ENCODE assay signal across 1 cellular context in the genomic region with DNA sequence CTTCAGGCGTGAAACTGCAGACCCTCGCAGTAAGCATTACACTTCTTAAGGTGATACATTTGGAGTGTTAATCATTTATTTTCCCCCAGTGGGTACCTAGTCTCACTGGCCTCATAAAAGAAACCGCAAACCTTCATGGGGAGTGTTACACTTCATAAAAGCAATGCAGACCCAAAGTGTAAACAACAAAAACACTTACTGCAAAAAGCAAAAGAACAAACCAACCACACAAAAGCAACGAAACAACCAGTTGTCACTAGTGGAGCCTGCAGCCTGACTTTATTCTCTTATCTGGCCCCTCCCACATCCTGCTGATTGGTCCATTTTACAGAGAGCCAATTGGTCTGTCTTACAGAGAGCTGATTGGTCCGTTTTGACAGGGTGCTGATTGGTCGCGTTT.
TF ChIP-seq lines count a peak whose summit lies in the region.

No MANE protein-coding gene starts in this region.

TF ChIP-seq in HepG2, 621 proteins besides CTCF, POLR2A, EP300 and RAD21:
- TF ChIP-seq CHD4 (IDR thresholded peaks at IDR 0.05; ENCODE audit: borderline replicate concordance, low read length), result no peak
- TF ChIP-seq, protein P1, sequence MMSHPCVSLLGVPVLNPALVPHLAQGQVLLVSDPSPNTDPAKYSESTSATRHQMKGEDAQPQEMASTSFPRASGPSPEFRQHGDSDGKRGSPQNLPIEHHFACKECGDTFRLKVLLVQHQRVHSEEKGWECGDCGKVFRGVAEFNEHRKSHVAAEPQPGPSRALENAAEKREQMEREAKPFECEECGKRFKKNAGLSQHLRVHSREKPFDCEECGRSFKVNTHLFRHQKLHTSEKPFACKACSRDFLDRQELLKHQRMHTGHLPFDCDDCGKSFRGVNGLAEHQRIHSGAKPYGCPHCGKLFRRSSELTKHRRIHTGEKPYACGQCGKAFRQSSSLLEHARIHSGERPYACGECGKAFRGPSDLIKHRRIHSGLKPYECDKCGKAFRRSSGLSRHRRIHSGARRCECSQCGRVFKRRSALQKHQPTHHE (CRISPR knock-in tag; IDR thresholded peaks at IDR 0.05; ENCODE audit: borderline replicate concordance), result no peak
- TF ChIP-seq, protein P2, sequence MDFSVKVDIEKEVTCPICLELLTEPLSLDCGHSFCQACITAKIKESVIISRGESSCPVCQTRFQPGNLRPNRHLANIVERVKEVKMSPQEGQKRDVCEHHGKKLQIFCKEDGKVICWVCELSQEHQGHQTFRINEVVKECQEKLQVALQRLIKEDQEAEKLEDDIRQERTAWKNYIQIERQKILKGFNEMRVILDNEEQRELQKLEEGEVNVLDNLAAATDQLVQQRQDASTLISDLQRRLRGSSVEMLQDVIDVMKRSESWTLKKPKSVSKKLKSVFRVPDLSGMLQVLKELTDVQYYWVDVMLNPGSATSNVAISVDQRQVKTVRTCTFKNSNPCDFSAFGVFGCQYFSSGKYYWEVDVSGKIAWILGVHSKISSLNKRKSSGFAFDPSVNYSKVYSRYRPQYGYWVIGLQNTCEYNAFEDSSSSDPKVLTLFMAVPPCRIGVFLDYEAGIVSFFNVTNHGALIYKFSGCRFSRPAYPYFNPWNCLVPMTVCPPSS (IDR thresholded peaks at IDR 0.05), result no peak
- no peak for TF ChIP-seq ZKSCAN8 (CRISPR knock-in tag; IDR thresholded peaks at IDR 0.05; ENCODE audit: borderline replicate concordance)
- TF ChIP-seq NFYC (CRISPR knock-in tag; IDR thresholded peaks at IDR 0.05), result peak; percentile 35; the same call in 1 of the 2 replicates
- TF ChIP-seq, protein P3, sequence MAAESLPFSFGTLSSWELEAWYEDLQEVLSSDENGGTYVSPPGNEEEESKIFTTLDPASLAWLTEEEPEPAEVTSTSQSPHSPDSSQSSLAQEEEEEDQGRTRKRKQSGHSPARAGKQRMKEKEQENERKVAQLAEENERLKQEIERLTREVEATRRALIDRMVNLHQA (CRISPR knock-in tag; IDR thresholded peaks at IDR 0.05), result no peak
